Comparison of ENCODE assay signal across 6 cellular contexts in the genomic region with DNA sequence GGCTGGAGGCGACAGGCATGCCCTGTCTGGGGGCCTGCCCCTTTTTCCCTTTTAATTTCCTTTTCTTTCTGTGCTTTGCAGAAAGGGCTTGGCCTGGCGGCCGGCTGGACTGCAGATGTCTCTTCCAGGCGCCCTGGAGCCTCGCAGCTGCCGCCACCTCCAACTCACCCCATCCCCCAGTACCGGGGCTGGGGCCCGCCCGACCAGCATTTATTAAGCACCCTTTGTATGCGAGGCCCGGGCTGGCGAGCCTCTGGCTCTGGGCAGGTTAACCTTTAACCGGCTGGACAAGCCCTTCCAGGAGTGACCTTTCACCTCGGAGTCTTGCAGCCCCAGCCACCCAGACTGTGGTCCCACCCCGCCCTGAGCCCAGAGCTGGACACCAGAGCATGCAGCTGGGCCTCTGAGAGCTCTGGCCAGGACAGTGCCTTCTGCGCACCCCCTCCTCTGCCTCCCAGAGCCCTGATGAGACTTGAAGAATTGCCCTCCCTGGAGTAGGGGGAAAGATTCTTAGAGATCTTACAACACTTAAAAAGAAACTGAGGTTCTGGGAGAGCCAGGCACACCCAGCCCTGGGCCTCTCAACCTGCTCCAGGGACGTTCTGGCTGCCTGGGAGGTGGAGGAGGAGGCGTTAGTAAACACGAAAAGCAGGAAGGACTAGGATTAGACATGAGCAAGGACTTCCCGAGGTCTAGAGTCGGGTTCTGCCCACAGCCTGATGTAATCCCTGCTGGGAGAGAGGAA. TPM values are rescaled to one million over a fixed set of nuclear protein-coding genes. Genes with fewer than 3 reads are reported as not detected.
DNase-seq lines count a peak whose midpoint lies in the region.

No MANE protein-coding gene starts in this region.

- H3K27ac ChIP-seq in HUES48 (ENCODE audit: low read depth, low read length) (peak overlapping the region; percentile 96), mesodermal cell (ENCODE audit: low read depth, low read length, severe bottlenecking) (peak overlapping the region; percentile 83)

- H3K4me1 Mint-ChIP-seq in activated naive CD8-positive, alpha-beta T cell (ENCODE audit: low read depth): no peaks in the 10 kb centered on the region

- H3K36me3 Mint-ChIP-seq in activated naive CD8-positive, alpha-beta T cell: no peaks in the 10 kb centered on the region

- H3K4me3 ChIP-seq in HUES48 (ENCODE audit: low read depth, low read length) (peak overlapping the region; percentile 71), mesodermal cell (ENCODE audit: extremely low read depth, insufficient read depth, low read length, poor library complexity, severe bottlenecking) (peak overlapping the region; percentile 41)

- H3K9me3 Mint-ChIP-seq in activated naive CD8-positive, alpha-beta T cell (ENCODE audit: low read depth): no peaks in the 10 kb centered on the region

- H3K9me3 ChIP-seq in HUES48 (ENCODE audit: control insufficient read depth, insufficient read depth, low read length): no peaks in the 10 kb centered on the region
- H3K9me3 ChIP-seq in mesodermal cell (ENCODE audit: control insufficient read depth, low read length): no peaks in the 10 kb centered on the region

- H3K4me3 Mint-ChIP-seq in activated naive CD8-positive, alpha-beta T cell: peak overlapping the region; percentile 60

- H3K4me1 ChIP-seq in HUES48 (ENCODE audit: control insufficient read depth, insufficient read depth, low read length) (peaks cover 27% of the 10 kb centered on the region), mesodermal cell (ENCODE audit: control insufficient read depth, insufficient read depth, low read length, poor library complexity, severe bottlenecking) (peaks cover 20% of the 10 kb centered on the region)

- 0 out of 2 replicates have a peak overlapping the region, but pooled peaks have one; percentile 75 for H3K9ac ChIP-seq in HUES48 (ENCODE audit: low read depth, low read length)

- H3K27me3 ChIP-seq in HUES48 (ENCODE audit: control insufficient read depth, insufficient read depth, low read length): no peaks in the 10 kb centered on the region

- 15 to 20% methylated on average over 18 to 20 of the region's 21 CpGs for WGBS in mesodermal cell (ENCODE audit: insufficient coverage in 2 of 2), 2 experiments

- H3K36me3 ChIP-seq in HUES48 (ENCODE audit: control insufficient read depth, insufficient read depth, low read length) (0 out of 2 replicates have a peak, but pooled peaks cover 3% of the 10 kb centered on the region), mesodermal cell (ENCODE audit: control insufficient read depth, insufficient read depth, low read length) (no peaks in the 10 kb centered on the region)

- DNase-seq in NCI-H128 (lab: John Stamatoyannopoulos, UW; ENCODE audit: unreplicated experiment): no peak
- no peak for DNase-seq in activated gamma-delta T cell treated with Interleukin-2 at 50 U/mL for 16 hours
- no peak for DNase-seq in SW480 (ENCODE audit: low spot score)

- no peaks in the 10 kb centered on the region for H3K27me3 Mint-ChIP-seq in activated naive CD8-positive, alpha-beta T cell

- H3K27ac Mint-ChIP-seq in activated naive CD8-positive, alpha-beta T cell: no peak overlapping the region

RNA-seq across cellular contexts. Expression of gene NR2F6, which starts 1.1 kb away (rescaled TPM):
- 64.2 TPM for polyA plus RNA-seq in mesodermal cell (2013, experiment 1 of 2)
- 54.9 TPM for polyA plus RNA-seq in mesodermal cell (2013, experiment 2 of 2)

RNA-seq across cellular contexts. Expression of gene USHBP1, which starts 17.7 kb away (rescaled TPM):
- polyA plus RNA-seq in mesodermal cell (2013, experiment 1 of 2): 9.3 TPM
- polyA plus RNA-seq in mesodermal cell (2013, experiment 2 of 2): 6.2 TPM

RNA-seq across cellular contexts. Expression of gene BABAM1, which starts 20.4 kb away (rescaled TPM):
- 115 TPM for polyA plus RNA-seq in mesodermal cell (2013, experiment 1 of 2)
- 101 TPM for polyA plus RNA-seq in mesodermal cell (2013, experiment 2 of 2)

RNA-seq across cellular contexts. Expression of gene OCEL1, which starts 20.8 kb away (rescaled TPM):
- polyA plus RNA-seq in mesodermal cell (2013, experiment 1 of 2): 26.5 TPM
- polyA plus RNA-seq in mesodermal cell (2013, experiment 2 of 2): 18.5 TPM

RNA-seq across cellular contexts. Expression of gene USE1, which starts 31.7 kb away (rescaled TPM):
- polyA plus RNA-seq in mesodermal cell (2013, experiment 1 of 2): 16.8 TPM
- 20.5 TPM for polyA plus RNA-seq in mesodermal cell (2013, experiment 2 of 2)
